ENCODE assay signal across 21 cellular contexts in genomic region chr14:96808619-96809405, GRCh38.
"Had no signal": no experiment of that assay in that cellular context is flagged by ENCODE, and none has a peak within 500 bp of the region (broad histone marks: within the 10 kb centered on the region; RNA-seq: fewer than 3 reads in every experiment).

No MANE protein-coding gene starts in this region.

- H3K4me1 ChIP-seq: esophagus muscularis mucosa, sigmoid colon, testis had no signal

- DNase-seq: dorsolateral prefrontal cortex; effector memory CD4-positive, alpha-beta T cell; gastrocnemius medialis; heart right ventricle; hypothalamus; mucosa of descending colon; naive thymus-derived CD8-positive, alpha-beta T cell; posterior cingulate gyrus; sigmoid colon; stimulated activated CD4-positive, alpha-beta T cell treated with anti-CD3 and anti-CD28 coated beads, Interleukin-2, amount 100 ng/mL, for 24 hours; stimulated activated CD4-positive, alpha-beta T cell treated with anti-CD3 and anti-CD28 coated beads, Interleukin-4, amount 100 ng/mL, for 4 hours; stimulated activated naive B cell treated with anti-CD40 and anti-IgM and Interleukin-4, amounts not matched to agents 10 μg/mL and 1 μg/mL and 100 μg/mL, for 72 hours; stimulated activated naive CD8-positive, alpha-beta T cell treated with anti-CD3 and anti-CD28 coated beads, Interleukin-15, amount 100 ng/mL, for 72 hours; testis had no signal

- H3K27me3 ChIP-seq: dorsolateral prefrontal cortex, esophagus muscularis mucosa, gastrocnemius medialis, heart right ventricle, sigmoid colon, testis, tibial nerve had no signal

- ATAC-seq: gastrocnemius medialis; heart right ventricle; left lobe of liver; mucosa of descending colon; naive thymus-derived CD8-positive, alpha-beta T cell; stimulated activated naive B cell treated with anti-CD40 and anti-IgM and Interleukin-4, amounts not matched to agents 10 μg/mL and 1 μg/mL and 100 μg/mL, for 72 hours; stimulated activated naive CD8-positive, alpha-beta T cell treated with anti-CD3 and anti-CD28 coated beads, Interleukin-15, amount 100 ng/mL, for 72 hours had no signal

- H3K4me3 ChIP-seq: coronary artery, dorsolateral prefrontal cortex, esophagus muscularis mucosa, gastrocnemius medialis, heart right ventricle, mucosa of descending colon, sigmoid colon, skin epidermis, testis, tibial nerve had no signal

- H3K9me3 Mint-ChIP-seq: stimulated activated naive CD8-positive, alpha-beta T cell treated with anti-CD3 and anti-CD28 coated beads, Interleukin-15, amount 100 ng/mL, for 72 hours had no signal

- H3K27me3 Mint-ChIP-seq: naive thymus-derived CD8-positive, alpha-beta T cell; stimulated activated naive B cell treated with anti-CD40 and anti-IgM and Interleukin-4, amounts not matched to agents 10 μg/mL and 1 μg/mL and 100 μg/mL, for 72 hours; stimulated activated naive CD8-positive, alpha-beta T cell treated with anti-CD3 and anti-CD28 coated beads, Interleukin-15, amount 100 ng/mL, for 72 hours had no signal

- H3K36me3 ChIP-seq: esophagus muscularis mucosa, gastrocnemius medialis, heart right ventricle, sigmoid colon, tibial nerve had no signal

- H3K4me3 Mint-ChIP-seq: stimulated activated naive B cell treated with anti-CD40 and anti-IgM and Interleukin-4, amounts not matched to agents 10 μg/mL and 1 μg/mL and 100 μg/mL, for 72 hours; stimulated activated naive CD8-positive, alpha-beta T cell treated with anti-CD3 and anti-CD28 coated beads, Interleukin-15, amount 100 ng/mL, for 72 hours had no signal

- H3K27ac ChIP-seq: coronary artery, dorsolateral prefrontal cortex, esophagus muscularis mucosa, gastrocnemius medialis, heart right ventricle, sigmoid colon, skin epidermis, testis, tibial nerve had no signal

- H3K27ac Mint-ChIP-seq: stimulated activated naive B cell treated with anti-CD40 and anti-IgM and Interleukin-4, amounts not matched to agents 10 μg/mL and 1 μg/mL and 100 μg/mL, for 72 hours had no signal

- H3K9me3 ChIP-seq: esophagus muscularis mucosa, gastrocnemius medialis, heart right ventricle, mucosa of descending colon, sigmoid colon, testis, tibial nerve had no signal

- FAIRE-seq: endometrium, islet of Langerhans had no signal
